In genomic region chr2:241149925-241150659, GRCh38 we compare ENCODE assay signal across 7 cellular contexts.
DNase-seq lines count a peak whose midpoint lies in the region; ATAC-seq, FAIRE-seq and TF ChIP-seq lines count a peak whose summit lies in the region.

A gene with protein sequence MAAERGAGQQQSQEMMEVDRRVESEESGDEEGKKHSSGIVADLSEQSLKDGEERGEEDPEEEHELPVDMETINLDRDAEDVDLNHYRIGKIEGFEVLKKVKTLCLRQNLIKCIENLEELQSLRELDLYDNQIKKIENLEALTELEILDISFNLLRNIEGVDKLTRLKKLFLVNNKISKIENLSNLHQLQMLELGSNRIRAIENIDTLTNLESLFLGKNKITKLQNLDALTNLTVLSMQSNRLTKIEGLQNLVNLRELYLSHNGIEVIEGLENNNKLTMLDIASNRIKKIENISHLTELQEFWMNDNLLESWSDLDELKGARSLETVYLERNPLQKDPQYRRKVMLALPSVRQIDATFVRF (plus strand): TSS chr2:241150467. CDS start chr2:241150496, 29 bp downstream.

- FAIRE-seq in GM18507 (lab: Jason Lieb, UNC) = peak; percentile 95

- in situ Hi-C loops in astrocyte of the cerebellum (cut with HindIII; ENCODE audit: low sequenced_read_pairs) = no loop called here

- H3K4me3 ChIP-seq in astrocyte of the cerebellum (ENCODE audit: low read depth, low read length) = peak within 1 kb of the TSS; percentile 77

- DNase-seq in GM18507 (ENCODE audit: extremely low spot score, insufficient read length, low read depth) (peak; percentile 99), NCI-H2029 treated with DMSO at 0.1 percent for 48 hours (lab: John Stamatoyannopoulos, UW) (peak; percentile 74), T-helper 9 cell (peak; percentile 91), astrocyte of the cerebellum (ENCODE audit: low read depth) (peak; percentile 84), hepatic stellate cell (ENCODE audit: low spot score) (peak; percentile 99), retina (peak; percentile 96)

- no peak for TF ChIP-seq CTCF in astrocyte of the cerebellum (IDR thresholded peaks at IDR 0.05; ENCODE audit: low read depth, low read length, missing control alignments)

- ATAC-seq in HG02981 (IDR thresholded peaks at IDR 0.05; ENCODE audit: unreplicated experiment) = peak; percentile 71

Comparison
In these comparisons a context has a peak if more than half of its experiments do, and no peak if none do; other contexts are left out.
1. Peak in every context shown above with its lines: DNase-seq, ATAC-seq and H3K4me3 ChIP-seq.